In genomic region chr12:113138826-113139225, GRCh38 we compare ENCODE assay signal across 20 cellular contexts. TPM values are rescaled to one million over a fixed set of nuclear protein-coding genes. Genes with fewer than 3 reads are reported as not detected.
"Had no signal": no experiment of that assay in that cellular context is flagged by ENCODE, and none has a peak within 500 bp of the region (broad histone marks: within the 10 kb centered on the region; RNA-seq: fewer than 3 reads in every experiment).

No MANE protein-coding gene starts in this region.

- H3K9me3 Mint-ChIP-seq: activated naive CD4-positive, alpha-beta T cell treated with anti-CD3 and anti-CD28 coated beads for 36 hours; activated naive CD8-positive, alpha-beta T cell treated with anti-CD3 and anti-CD28 coated beads, Interleukin-2, amount 50 U/mL, for 24 hours; activated T-helper 2 cell treated with anti-CD3 and anti-CD28 coated beads, Interferon-gamma antibody, Interleukin-2, Interleukin-4, amounts not matched to agents 10 μg/mL and 5 μg/mL and 100 μg/mL, durations not matched to agents 14 hours and 24 hours and 36 hours; endodermal cell; type B pancreatic cell had no signal

- H3K4me1 ChIP-seq: ascending aorta, pancreas had no signal

- H3K27ac Mint-ChIP-seq: activated naive CD4-positive, alpha-beta T cell treated with anti-CD3 and anti-CD28 coated beads for 36 hours; activated naive CD8-positive, alpha-beta T cell treated with anti-CD3 and anti-CD28 coated beads, Interleukin-2, amount 50 U/mL, for 24 hours; activated T-helper 2 cell treated with anti-CD3 and anti-CD28 coated beads, Interferon-gamma antibody, Interleukin-2, Interleukin-4, amounts not matched to agents 10 μg/mL and 5 μg/mL and 100 μg/mL, durations not matched to agents 14 hours and 24 hours and 36 hours; endodermal cell; type B pancreatic cell had no signal

- H3K27ac ChIP-seq: ascending aorta, pancreas, suprapubic skin, VCaP had no signal

- H3K4me3 Mint-ChIP-seq: activated naive CD4-positive, alpha-beta T cell treated with anti-CD3 and anti-CD28 coated beads for 36 hours; activated naive CD8-positive, alpha-beta T cell treated with anti-CD3 and anti-CD28 coated beads, Interleukin-2, amount 50 U/mL, for 24 hours; endodermal cell; type B pancreatic cell had no signal

- H3K36me3 Mint-ChIP-seq: type B pancreatic cell had no signal

- H3K27me3 ChIP-seq: ascending aorta, pancreas had no signal

- ATAC-seq: activated naive CD8-positive, alpha-beta T cell treated with anti-CD3 and anti-CD28 coated beads, Interleukin-2, amount 50 U/mL, for 24 hours; pancreas had no signal

- H3K36me3 ChIP-seq: ascending aorta, pancreas, suprapubic skin had no signal

- H3K4me3 ChIP-seq: ascending aorta, pancreas, suprapubic skin had no signal

- H3K9me3 ChIP-seq: ascending aorta, pancreas, suprapubic skin had no signal

- DNase-seq: activated CD4-positive, alpha-beta T cell treated with anti-CD3 and anti-CD28 coated beads, Interleukin-2, amount 50 U/mL, for 48 hours; activated naive CD4-positive, alpha-beta T cell treated with anti-CD3 and anti-CD28 coated beads for 36 hours; activated naive CD8-positive, alpha-beta T cell treated with anti-CD3 and anti-CD28 coated beads, Interleukin-2, amount 50 U/mL, for 24 hours; hypothalamus; retina; stimulated activated CD4-positive, alpha-beta T cell treated with anti-CD3 and anti-CD28 coated beads, Interleukin-15, amount 100 ng/mL, for 24 hours; stimulated activated CD4-positive, alpha-beta T cell treated with anti-CD3 and anti-CD28 coated beads, Interleukin-4, amount 100 ng/mL, for 1 hour; stimulated activated naive CD4-positive, alpha-beta T cell treated with Interleukin-2 at 50 U/mL for 16 hours; T-helper 1 cell had no signal

RNA-seq across cellular contexts. Expression of gene RASAL1, which starts 3.3 kb away (rescaled TPM):
- total RNA-seq: dermis microvascular lymphatic vessel endothelial cell, skeletal muscle tissue had no signal

RNA-seq across cellular contexts. Expression of gene CFAP73, which starts 10.7 kb away (rescaled TPM):
- total RNA-seq: activated T-helper 2 cell treated with anti-CD3 and anti-CD28 coated beads, Interferon-gamma antibody, Interleukin-2, Interleukin-4, amounts not matched to agents 10 μg/mL and 5 μg/mL and 100 μg/mL, durations not matched to agents 14 hours and 24 hours and 36 hours; ascending aorta; bronchial epithelial cell; dermis microvascular lymphatic vessel endothelial cell; endodermal cell; kidney epithelial cell; skeletal muscle tissue had no signal
